Comparison of ENCODE assay signal across 8 cellular contexts in genomic region chr2:12819098-12819465, GRCh38.
DNase-seq lines count a peak whose midpoint lies in the region; ATAC-seq and TF ChIP-seq lines count a peak whose summit lies in the region.

No MANE protein-coding gene starts in this region.

- CTCF ChIA-PET in IMR-90 (lab: Yijun Ruan, JAX) = interaction anchor here (0.7 to 1.6 kb wide), 3 partner anchors 15 to 62 kb away, joined by 3 to 4 read pairs (median 3); no protein-coding TSS in a partner anchor

- ATAC-seq in IMR-90 (ENCODE audit: low read depth) = peak; percentile 89
- peak; percentile 92 for ATAC-seq in body of pancreas

- no peak; the same call in 1 of the 2 replicates for TF ChIP-seq RAD21 in IMR-90 (IDR thresholded peaks at IDR 0.05; ENCODE audit: low read length)

- no peak overlapping the region for H3K9ac ChIP-seq in IMR-90 (ENCODE audit: low read depth, low read length)

- TF ChIP-seq CTCF in IMR-90 (conservative IDR thresholded peaks at IDR 0.05; ENCODE audit: low read depth, low read length) = no peak
- no peak for TF ChIP-seq CTCF in body of pancreas (IDR thresholded peaks at IDR 0.05)
- TF ChIP-seq CTCF in thyroid gland (IDR thresholded peaks at IDR 0.05) = no peak

- BruUV-seq in IMR-90 (replicated peaks; lab: Mats Ljungman, UMichigan) = no TSS peak

- dilution Hi-C loops in IMR-90 (cut with HindIII; ENCODE audit: low sequenced_read_pairs, unreplicated experiment) = no loop called here

- peak overlapping the region; percentile 93 for H2AK5ac ChIP-seq in IMR-90 (ENCODE audit: low read depth, low read length)

- peak overlapping the region; percentile 80; the same call in 2 of the 3 replicates for H2BK15ac ChIP-seq in IMR-90 (ENCODE audit: low read depth, low read length)

- peak overlapping the region; percentile 91 for H2BK20ac ChIP-seq in IMR-90 (ENCODE audit: low read depth, low read length)

- peak overlapping the region; percentile 73 for H3K4ac ChIP-seq in IMR-90 (ENCODE audit: low read depth, low read length)

- no peaks in the 10 kb centered on the region for H3K36me3 ChIP-seq in IMR-90 (ENCODE audit: control insufficient read depth, insufficient read depth, low read length)
- no peaks in the 10 kb centered on the region for H3K36me3 ChIP-seq in body of pancreas (replicated peaks in 1 of 2; ENCODE audit: insufficient read depth in 1 of 2, low read depth in 2 of 2)
- H3K36me3 ChIP-seq in thyroid gland = no peaks in the 10 kb centered on the region

- peak overlapping the region; percentile 36; the same call in 1 of the 2 replicates for H4K5ac ChIP-seq in IMR-90 (ENCODE audit: low read depth, low read length)

- peak overlapping the region; percentile 68 for H4K91ac ChIP-seq in IMR-90 (ENCODE audit: insufficient read depth, low read depth, low read length)

- no peaks in the 10 kb centered on the region for H4K20me1 ChIP-seq in IMR-90 (ENCODE audit: insufficient read depth, low read length)

- H3K79me1 ChIP-seq in IMR-90 (ENCODE audit: low read depth in 1 of 2, low read length in 2 of 2) = no peaks in the 10 kb centered on the region

- no peak overlapping the region for H3K4me3 ChIP-seq in IMR-90 (ENCODE audit: insufficient read depth, low read depth, low read length)
- H3K4me3 ChIP-seq in body of pancreas = no peak overlapping the region
- H3K4me3 ChIP-seq in thyroid gland (replicated peaks in 1 of 3) = no peak overlapping the region

- in situ Hi-C loops in IMR-90 (cut with MboI; ENCODE audit: low sequenced_read_pairs) = no loop called here

- peak overlapping the region; percentile 57; the same call in 1 of the 2 replicates for H3K18ac ChIP-seq in IMR-90 (ENCODE audit: low read depth, low read length)

- no peak overlapping the region; the same call in 1 of the 2 replicates for H3K23ac ChIP-seq in IMR-90 (ENCODE audit: low read depth, low read length)

- no peak for TF ChIP-seq POLR2A in IMR-90 (IDR thresholded peaks at IDR 0.05; ENCODE audit: low read depth, low read length)
- TF ChIP-seq POLR2A in body of pancreas (IDR thresholded peaks at IDR 0.05) = no peak
- TF ChIP-seq POLR2A in thyroid gland (IDR thresholded peaks at IDR 0.05) = peak in 1 of 2 donors; percentile 12

- WGBS in IMR-90 (ENCODE audit: extremely low coverage in 2 of 2, insufficient read length in 1 of 2), 2 experiments = no CpG with 5 or more reads among the region's 3 CpGs
- 18 to 27% methylated on average over 3 of the region's 3 CpGs for WGBS in body of pancreas, 2 donors
- WGBS in thyroid gland, 2 donors = 52 to 70% methylated on average over 3 of the region's 3 CpGs

- H2AFZ ChIP-seq in IMR-90 (replicated peaks; ENCODE audit: low read length, poor library complexity) = no peak overlapping the region

- peak overlapping the region; percentile 44; the same call in 1 of the 2 replicates for H3K4me2 ChIP-seq in IMR-90 (ENCODE audit: low read depth, low read length)

- peak; percentile 99 for DNase-seq in IMR-90
- peak; percentile 45 to 85 (median 62) for DNase-seq in body of pancreas
- DNase-seq in kidney tubule cell (ENCODE audit: low spot score) = peak; percentile 88
- peak; percentile 34 to 37 for DNase-seq in thyroid gland
- no peak for DNase-seq in effector CD8-positive, alpha-beta T cell (lab: John Stamatoyannopoulos, UW)
- no peak for DNase-seq in NCI-H1048 (lab: John Stamatoyannopoulos, UW)
- DNase-seq in NCI-H524 (lab: John Stamatoyannopoulos, UW) = no peak
- no peak for DNase-seq in GM19238 (ENCODE audit: insufficient read length, low spot score)

- POLR2A ChIA-PET in IMR-90 (lab: Charles Lee; ENCODE audit: unreplicated experiment) = interaction anchor here (0.6 kb wide), 1 partner anchor 601 kb away, joined by 4 read pairs; no protein-coding TSS in a partner anchor

- peaks cover 9% of the 10 kb centered on the region for H3K9me1 ChIP-seq in IMR-90 (ENCODE audit: insufficient read depth, low read length)

- peak overlapping the region; percentile 77 for H3K56ac ChIP-seq in IMR-90 (ENCODE audit: extremely low read depth, insufficient read depth, low read length)

- H3K14ac ChIP-seq in IMR-90 (replicated peaks; ENCODE audit: low read depth, low read length) = peak overlapping the region; percentile 81

- H3K27me3 ChIP-seq in IMR-90 (ENCODE audit: control insufficient read depth, insufficient read depth, low read length) (no peaks in the 10 kb centered on the region), body of pancreas (no peaks in the 10 kb centered on the region), thyroid gland (no peaks in the 10 kb centered on the region)

- intact Hi-C loops in IMR-90 (cut with micrococcal nuclease) = loop anchor here (1.0 to 2.0 kb wide), 2 partner anchors 44 to 47 kb away; no protein-coding TSS in a partner anchor
- intact Hi-C loops in body of pancreas (cut with DNase I) = no loop called here
- intact Hi-C loops in thyroid gland (cut with DNase I) = no loop called here

- H3K4me1 ChIP-seq in IMR-90 (ENCODE audit: control insufficient read depth, insufficient read depth, low read length) (peaks cover 13% of the 10 kb centered on the region), body of pancreas (peaks cover 7% of the 10 kb centered on the region), thyroid gland (peaks cover 0 to 8% of the 10 kb centered on the region in 2 donors)

- H2BK5ac ChIP-seq in IMR-90 (ENCODE audit: low read depth, low read length, poor library complexity, severe bottlenecking) = peak overlapping the region; percentile 92

- H3K27ac ChIP-seq in IMR-90 (ENCODE audit: insufficient read depth, low read length) (peak overlapping the region; percentile 65), body of pancreas (peak overlapping the region in 3 of 4 donors; percentile 46 to 70 (median 66)), thyroid gland (peak overlapping the region; percentile 63 to 76 (median 65))

- H2AK9ac ChIP-seq in IMR-90 (replicated peaks; ENCODE audit: low read depth, low read length, poor library complexity) = no peak overlapping the region

- H4K8ac ChIP-seq in IMR-90 (ENCODE audit: low read depth in 2 of 2, low read length in 2 of 2) = peak overlapping the region; percentile 8 to 77; a peak in 3 of 4 replicates

- H2BK120ac ChIP-seq in IMR-90 (ENCODE audit: low read depth, low read length) = peak overlapping the region; percentile 91

- no peaks in the 10 kb centered on the region for H3K9me3 ChIP-seq in IMR-90 (ENCODE audit: control insufficient read depth, insufficient read depth, low read length)
- H3K9me3 ChIP-seq in body of pancreas = no peaks in the 10 kb centered on the region
- H3K9me3 ChIP-seq in thyroid gland = no peaks in the 10 kb centered on the region

TF ChIP-seq in IMR-90, 13 proteins besides CTCF, POLR2A, EP300 and RAD21:
- TF ChIP-seq FOS (IDR thresholded peaks at IDR 0.05; ENCODE audit: low read depth, low read length) (peak; percentile 51; the same call in 1 of the 2 replicates), BHLHE40 (IDR thresholded peaks at IDR 0.05; ENCODE audit: low read depth, low read length) (no peak), MAFK (IDR thresholded peaks at IDR 0.05; ENCODE audit: low read depth, low read length) (peak; percentile 59), RCOR1 (IDR thresholded peaks at IDR 0.05; ENCODE audit: insufficient replicate concordance, low read length) (peak; percentile 51), CEBPB (IDR thresholded peaks at IDR 0.05; ENCODE audit: low read depth, low read length) (peak; percentile 99), MAZ (IDR thresholded peaks at IDR 0.05; ENCODE audit: borderline replicate concordance, low read depth, low read length) (peak; percentile 38; the same call in 1 of the 2 replicates), ELK1 (IDR thresholded peaks at IDR 0.05; ENCODE audit: borderline replicate concordance, low read depth, low read length) (no peak), RFX5 (IDR thresholded peaks at IDR 0.05; ENCODE audit: low read depth, low read length) (no peak), MXI1 (IDR thresholded peaks at IDR 0.05; ENCODE audit: borderline replicate concordance, low read depth, low read length) (no peak), USF2 (IDR thresholded peaks at IDR 0.05; ENCODE audit: low read depth, low read length) (no peak), NFE2L2 (IDR thresholded peaks at IDR 0.05; ENCODE audit: low read depth, low read length) (peak; percentile 77), CHD1 (IDR thresholded peaks at IDR 0.05; ENCODE audit: low read depth, low read length) (no peak), SMC3 (IDR thresholded peaks at IDR 0.05; ENCODE audit: low read depth, low read length) (no peak)

Comparison
In these comparisons a context has a peak if more than half of its experiments do, and no peak if none do; other contexts are left out.
1. DNase-seq: peak in IMR-90 (single experiment), body of pancreas (4 of 4), kidney tubule cell (single experiment) and thyroid gland (2 of 2); none in effector CD8-positive, alpha-beta T cell (single experiment), NCI-H1048 (single experiment), NCI-H524 (0 of 2) and GM19238 (single experiment).
2. Peak in every context shown above with its lines, with median percentiles within 50 percentile points of each other: H3K27ac ChIP-seq.